In the genomic region with DNA sequence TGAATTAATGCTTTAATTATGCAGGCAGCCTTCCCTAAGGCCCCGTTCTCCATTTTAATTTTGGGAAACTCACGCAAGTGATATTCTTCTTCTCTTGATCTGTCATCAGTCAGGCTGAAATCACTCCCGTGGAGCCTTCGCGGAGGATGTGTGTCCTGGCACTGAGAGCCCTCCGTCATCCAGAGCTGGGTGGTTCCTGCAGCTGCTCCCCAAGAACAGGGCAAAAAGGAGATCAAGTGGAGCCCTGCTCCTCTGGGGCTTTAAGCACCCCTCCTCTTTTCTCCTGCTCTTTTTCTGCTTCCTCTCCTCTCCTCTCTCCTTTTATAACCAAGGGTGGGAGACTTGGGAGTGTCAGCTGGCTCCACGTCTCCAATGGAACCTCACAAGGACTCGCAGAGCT, we compare ENCODE assay signal across 22 cellular contexts.
DNase-seq lines count a peak whose midpoint lies in the region; ATAC-seq and TF ChIP-seq lines count a peak whose summit lies in the region.
"Had no signal": no experiment of that assay in that cellular context is flagged by ENCODE, and none has a peak within 500 bp of the region (broad histone marks: within the 10 kb centered on the region; RNA-seq: fewer than 3 reads in every experiment).

No MANE protein-coding gene starts in this region.

- no peaks in the 10 kb centered on the region; the same call in 1 of the 2 replicates for H3K9me1 ChIP-seq in IMR-90 (ENCODE audit: insufficient read depth, low read length)

- H2BK120ac ChIP-seq in IMR-90 (ENCODE audit: low read depth, low read length) (no peak overlapping the region), neuronal stem cell (ENCODE audit: low read depth, low read length) (no peak overlapping the region)

- H2AK9ac ChIP-seq in IMR-90 (replicated peaks; ENCODE audit: low read depth, low read length, poor library complexity) = no peak overlapping the region

- no peak overlapping the region for H3K4me3 Mint-ChIP-seq in activated CD4-positive, alpha-beta T cell treated with anti-CD3 and anti-CD28 coated beads, Interleukin-2, amount 10 ng/mL, durations not matched to agents 7 days and 5 days
- H3K4me3 Mint-ChIP-seq in endodermal cell = no peak overlapping the region
- H3K4me3 Mint-ChIP-seq: B cell; CD4-positive, CD25-positive, alpha-beta regulatory T cell; CD8-positive, alpha-beta T cell; HFFc6 had no signal

- no peaks in the 10 kb centered on the region for H3K27me3 Mint-ChIP-seq in activated CD4-positive, alpha-beta T cell treated with anti-CD3 and anti-CD28 coated beads, Interleukin-2, amount 10 ng/mL, durations not matched to agents 7 days and 5 days
- H3K27me3 Mint-ChIP-seq in endodermal cell (ENCODE audit: insufficient read depth) = peaks cover 5% of the 10 kb centered on the region
- H3K27me3 Mint-ChIP-seq: CD4-positive, CD25-positive, alpha-beta regulatory T cell had no signal

- BruUV-seq in IMR-90 (replicated peaks; lab: Mats Ljungman, UMichigan) = no TSS peak

- H3K4ac ChIP-seq in IMR-90 (ENCODE audit: low read depth, low read length) (no peak overlapping the region), neuronal stem cell (ENCODE audit: low read length) (no peak overlapping the region)

- no peak overlapping the region for H2BK20ac ChIP-seq in IMR-90 (ENCODE audit: low read depth, low read length)

- no peaks in the 10 kb centered on the region; the same call in 1 of the 2 replicates for H3K27me3 ChIP-seq in IMR-90 (ENCODE audit: control insufficient read depth, insufficient read depth, low read length)
- H3K27me3 ChIP-seq in endodermal cell (ENCODE audit: control insufficient read depth, insufficient read depth, low read length, poor library complexity, severe bottlenecking) = no peaks in the 10 kb centered on the region
- H3K27me3 ChIP-seq in neuronal stem cell (ENCODE audit: control insufficient read depth in 3 of 3, insufficient read depth in 3 of 3, low read depth in 1 of 3, low read length in 3 of 3) = peaks cover 0 to 4% (median 0%) of the 10 kb centered on the region in 3 experiments
- H3K27me3 ChIP-seq: BLaER1 had no signal

- H3K9me3 ChIP-seq in IMR-90 (ENCODE audit: control insufficient read depth, insufficient read depth, low read length) = no peaks in the 10 kb centered on the region
- no peaks in the 10 kb centered on the region for H3K9me3 ChIP-seq in endodermal cell (ENCODE audit: control insufficient read depth, low read length)
- peaks cover 0 to 2% of the 10 kb centered on the region in 2 donors for H3K9me3 ChIP-seq in neuronal stem cell (replicated peaks in 1 of 2; ENCODE audit: control insufficient read depth in 2 of 2, insufficient read depth in 1 of 2, low read depth in 1 of 2, low read length in 2 of 2)
- H3K9me3 ChIP-seq: BLaER1, HAP-1 had no signal

- H2BK12ac ChIP-seq in neuronal stem cell (ENCODE audit: low read length) = no peak overlapping the region

- no peak overlapping the region for H2AK5ac ChIP-seq in IMR-90 (ENCODE audit: low read depth, low read length)
- no peak overlapping the region for H2AK5ac ChIP-seq in neuronal stem cell (ENCODE audit: low read depth, low read length)

- intact Hi-C loops in IMR-90 (cut with micrococcal nuclease) = no loop called here

- H2BK5ac ChIP-seq in IMR-90 (ENCODE audit: low read depth, low read length, poor library complexity, severe bottlenecking) (no peak overlapping the region), neuronal stem cell (ENCODE audit: low read length) (no peak overlapping the region)

- CTCF ChIA-PET in activated CD4-positive, alpha-beta T cell treated with anti-CD3 and anti-CD28 coated beads, Interleukin-2, amount 10 ng/mL, durations not matched to agents 7 days and 5 days (lab: Charles Lee) = interaction anchor here (0.8 kb wide), 1 partner anchor 37 kb away, joined by 3 read pairs; no protein-coding TSS in a partner anchor
- CTCF ChIA-PET in IMR-90 (lab: Yijun Ruan, JAX) = no interaction called here

- H4K20me1 ChIP-seq in IMR-90 (ENCODE audit: insufficient read depth, low read length) = no peaks in the 10 kb centered on the region
- H4K20me1 ChIP-seq: BLaER1 had no signal

- WGBS in IMR-90 (ENCODE audit: extremely low coverage in 2 of 2, insufficient read length in 1 of 2), 2 experiments = 55% methylated on average over 2 of the region's 8 CpGs; no CpG with 5 or more reads in 1 of the 2 experiments
- 91 to 96% methylated on average over 7 to 8 of the region's 8 CpGs for WGBS in endodermal cell (ENCODE audit: insufficient coverage in 1 of 2, insufficient read length in 1 of 2), 2 experiments
- no CpG with 5 or more reads among the region's 8 CpGs for WGBS in neuronal stem cell (ENCODE audit: extremely low coverage in 2 of 2, insufficient read length in 2 of 2, insufficient replicate concordance in 1 of 2), 2 donors

- no peak overlapping the region for H3K56ac ChIP-seq in IMR-90 (ENCODE audit: extremely low read depth, insufficient read depth, low read length)

- peak; percentile 1 for DNase-seq in activated CD4-positive, alpha-beta T cell treated with anti-CD3 and anti-CD28 coated beads, Interleukin-2, amount 10 ng/mL, durations not matched to agents 7 days and 5 days
- no peak for DNase-seq in activated CD4-positive, alpha-beta T cell treated with anti-CD3 and anti-CD28 coated beads, Interleukin-2, amount 50 U/mL, for 4 hours
- DNase-seq in IMR-90 (no peak), endodermal cell (peak; percentile 30), neuronal stem cell (ENCODE audit: low spot score) (no peak), COLO829 (ENCODE audit: low spot score) (no peak)
- no peak for DNase-seq in effector CD8-positive, alpha-beta T cell (lab: John Stamatoyannopoulos, UW)
- DNase-seq: CD4-positive, CD25-positive, alpha-beta regulatory T cell; DMS 273 treated with DMSO at 0.1 percent for 48 hours; DMS79; EL; GDM1; GOT3; HFFc6 had no signal

- H3K79me1 ChIP-seq in IMR-90 (ENCODE audit: low read depth in 1 of 2, low read length in 2 of 2) = no peaks in the 10 kb centered on the region
- no peaks in the 10 kb centered on the region for H3K79me1 ChIP-seq in neuronal stem cell (ENCODE audit: low read depth, low read length)

- no peak overlapping the region for H3K23ac ChIP-seq in IMR-90 (ENCODE audit: low read depth, low read length)
- no peak overlapping the region for H3K23ac ChIP-seq in neuronal stem cell (ENCODE audit: low read depth, low read length, poor library complexity)

- H2AFZ ChIP-seq in IMR-90 (replicated peaks; ENCODE audit: low read length, poor library complexity) (peak overlapping the region; percentile 32), neuronal stem cell (ENCODE audit: low read length) (no peak overlapping the region)

- no peak overlapping the region for H4K8ac ChIP-seq in IMR-90 (ENCODE audit: low read depth in 2 of 2, low read length in 2 of 2)
- no peak overlapping the region for H4K8ac ChIP-seq in neuronal stem cell (ENCODE audit: low read depth, low read length)

- TF ChIP-seq CTCF in IMR-90 (conservative IDR thresholded peaks at IDR 0.05; ENCODE audit: low read depth, low read length) (no peak), endodermal cell (conservative IDR thresholded peaks at IDR 0.05) (no peak)

- TF ChIP-seq POLR2A in IMR-90 (IDR thresholded peaks at IDR 0.05; ENCODE audit: low read depth, low read length) = no peak

- H3K4me3 ChIP-seq in IMR-90 (ENCODE audit: insufficient read depth, low read depth, low read length) (no peak overlapping the region), endodermal cell (ENCODE audit: low read length) (no peak overlapping the region), neuronal stem cell (ENCODE audit: low read length in 2 of 2) (no peak overlapping the region)
- H3K4me3 ChIP-seq: BLaER1, GM12878, HAP-1 had no signal

- H3K36me3 ChIP-seq in IMR-90 (ENCODE audit: control insufficient read depth, insufficient read depth, low read length) (no peaks in the 10 kb centered on the region), endodermal cell (ENCODE audit: control insufficient read depth, insufficient read depth, low read length) (no peaks in the 10 kb centered on the region), neuronal stem cell (replicated peaks in 1 of 2; ENCODE audit: control insufficient read depth in 2 of 2, insufficient read depth in 2 of 2, low read length in 2 of 2) (no peaks in the 10 kb centered on the region)
- H3K36me3 ChIP-seq: BLaER1, HAP-1 had no signal

- no peaks in the 10 kb centered on the region for H3K4me1 Mint-ChIP-seq in activated CD4-positive, alpha-beta T cell treated with anti-CD3 and anti-CD28 coated beads, Interleukin-2, amount 10 ng/mL, durations not matched to agents 7 days and 5 days
- peaks cover 11% of the 10 kb centered on the region for H3K4me1 Mint-ChIP-seq in endodermal cell
- H3K4me1 Mint-ChIP-seq: B cell had no signal

- no peak overlapping the region for H4K91ac ChIP-seq in IMR-90 (ENCODE audit: insufficient read depth, low read depth, low read length)
- H4K91ac ChIP-seq in neuronal stem cell (ENCODE audit: low read depth, low read length, poor library complexity) = no peak overlapping the region

- H2BK15ac ChIP-seq in IMR-90 (ENCODE audit: low read depth, low read length) (no peak overlapping the region), neuronal stem cell (ENCODE audit: low read length) (no peak overlapping the region)

- H3K9ac ChIP-seq in IMR-90 (ENCODE audit: low read depth, low read length) (no peak overlapping the region), endodermal cell (ENCODE audit: extremely low read depth, low read length, poor library complexity, severe bottlenecking) (no peak overlapping the region), neuronal stem cell (ENCODE audit: low read depth, low read length, poor library complexity) (peak overlapping the region; percentile 24)
- H3K9ac ChIP-seq: BLaER1 had no signal

- H3K4me1 ChIP-seq in IMR-90 (ENCODE audit: control insufficient read depth, insufficient read depth, low read length) = no peaks in the 10 kb centered on the region
- H3K4me1 ChIP-seq in endodermal cell (ENCODE audit: control insufficient read depth, insufficient read depth, low read length) = no peaks in the 10 kb centered on the region
- no peaks in the 10 kb centered on the region for H3K4me1 ChIP-seq in neuronal stem cell (ENCODE audit: control insufficient read depth in 2 of 2, insufficient read depth in 1 of 2, low read depth in 1 of 2, low read length in 2 of 2)
- H3K4me1 ChIP-seq: BLaER1, HAP-1 had no signal

- no peaks in the 10 kb centered on the region for H3K9me3 Mint-ChIP-seq in activated CD4-positive, alpha-beta T cell treated with anti-CD3 and anti-CD28 coated beads, Interleukin-2, amount 10 ng/mL, durations not matched to agents 7 days and 5 days
- no peaks in the 10 kb centered on the region for H3K9me3 Mint-ChIP-seq in endodermal cell
- H3K9me3 Mint-ChIP-seq: CD8-positive, alpha-beta T cell; HFFc6 had no signal

- no peak overlapping the region for H3K27ac Mint-ChIP-seq in activated CD4-positive, alpha-beta T cell treated with anti-CD3 and anti-CD28 coated beads, Interleukin-2, amount 10 ng/mL, durations not matched to agents 7 days and 5 days
- no peak overlapping the region for H3K27ac Mint-ChIP-seq in endodermal cell
- H3K27ac Mint-ChIP-seq: B cell; CD4-positive, CD25-positive, alpha-beta regulatory T cell; HFFc6 had no signal

- in situ Hi-C loops in IMR-90 (cut with MboI; ENCODE audit: low sequenced_read_pairs) = no loop called here

- no peak overlapping the region for H3K18ac ChIP-seq in IMR-90 (ENCODE audit: low read depth, low read length)
- H3K18ac ChIP-seq in neuronal stem cell (ENCODE audit: low read length) = peak overlapping the region; percentile 6

- no peaks in the 10 kb centered on the region for H3K36me3 Mint-ChIP-seq in activated CD4-positive, alpha-beta T cell treated with anti-CD3 and anti-CD28 coated beads, Interleukin-2, amount 10 ng/mL, durations not matched to agents 7 days and 5 days (ENCODE audit: low read depth)
- no peaks in the 10 kb centered on the region for H3K36me3 Mint-ChIP-seq in endodermal cell (ENCODE audit: low read depth)
- H3K36me3 Mint-ChIP-seq: CD8-positive, alpha-beta T cell had no signal

- H3K27ac ChIP-seq in IMR-90 (ENCODE audit: insufficient read depth, low read length) (no peak overlapping the region), endodermal cell (ENCODE audit: low read depth, low read length) (no peak overlapping the region), neuronal stem cell (replicated peaks; ENCODE audit: low read length) (no peak overlapping the region)
- H3K27ac ChIP-seq: 22Rv1, BLaER1, C4-2B had no signal

- ATAC-seq in IMR-90 (ENCODE audit: low read depth) (no peak), GM19395 (IDR thresholded peaks at IDR 0.05; ENCODE audit: unreplicated experiment) (no peak)
- ATAC-seq: CD8-positive, alpha-beta T cell; GM12878 had no signal

- H4K5ac ChIP-seq in IMR-90 (ENCODE audit: low read depth, low read length) = no peak overlapping the region

- no peak for TF ChIP-seq RAD21 in IMR-90 (IDR thresholded peaks at IDR 0.05; ENCODE audit: low read length)

- POLR2A ChIA-PET in activated CD4-positive, alpha-beta T cell treated with anti-CD3 and anti-CD28 coated beads, Interleukin-2, amount 10 ng/mL, durations not matched to agents 7 days and 5 days (lab: Charles Lee) = no interaction called here
- POLR2A ChIA-PET in IMR-90 (lab: Charles Lee; ENCODE audit: unreplicated experiment) = no interaction called here

- no peak overlapping the region for H3K4me2 ChIP-seq in IMR-90 (ENCODE audit: low read depth, low read length)
- H3K4me2 ChIP-seq in neuronal stem cell (ENCODE audit: insufficient read depth, low read length, poor library complexity, severe bottlenecking) = no peak overlapping the region
- H3K4me2 ChIP-seq: BLaER1 had no signal

- dilution Hi-C loops in IMR-90 (cut with HindIII; ENCODE audit: low sequenced_read_pairs, unreplicated experiment) = no loop called here

- H3K14ac ChIP-seq in IMR-90 (replicated peaks; ENCODE audit: low read depth, low read length) = no peak overlapping the region
- no peak overlapping the region for H3K14ac ChIP-seq in neuronal stem cell (ENCODE audit: low read length)

Comparison
In these comparisons a context has a peak if more than half of its experiments do, and no peak if none do; other contexts are left out.
1. DNase-seq: peak in activated CD4-positive, alpha-beta T cell treated with anti-CD3 and anti-CD28 coated beads, Interleukin-2, amount 10 ng/mL, durations not matched to agents 7 days and 5 days (single experiment) and endodermal cell (single experiment); none in activated CD4-positive, alpha-beta T cell treated with anti-CD3 and anti-CD28 coated beads, Interleukin-2, amount 50 U/mL, for 4 hours (0 of 2), IMR-90 (single experiment), neuronal stem cell (single experiment), COLO829 (single experiment) and effector CD8-positive, alpha-beta T cell (single experiment).